ENCODE assay signal across 11 cellular contexts in the genomic region with DNA sequence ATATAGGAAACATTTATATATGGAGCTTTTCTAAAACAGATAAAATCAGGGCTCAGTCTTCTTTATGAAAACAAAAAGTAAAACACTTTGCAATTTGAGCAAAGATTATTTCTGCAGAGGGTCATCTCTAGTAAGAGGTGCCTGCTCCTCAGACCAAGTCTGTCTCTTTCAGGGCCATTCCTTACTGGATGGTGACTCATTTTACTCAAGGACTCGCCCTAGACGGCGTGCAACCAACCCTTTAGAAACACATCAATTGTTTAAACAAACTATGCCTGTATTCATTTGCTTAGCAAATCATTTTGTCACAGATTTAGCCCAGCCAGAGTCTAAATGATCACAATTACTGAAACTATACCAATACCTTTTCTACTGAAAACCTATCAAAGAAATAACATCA.
DNase-seq lines count a peak whose midpoint lies in the region; ATAC-seq and TF ChIP-seq lines count a peak whose summit lies in the region.
"Had no signal": no experiment of that assay in that cellular context is flagged by ENCODE, and none has a peak within 500 bp of the region (broad histone marks: within the 10 kb centered on the region; RNA-seq: fewer than 3 reads in every experiment).

No MANE protein-coding gene starts in this region.

- 37 to 58% (median 43%) methylated on average over 3 of the region's 3 CpGs for WGBS in adrenal gland, 4 donors
- 93 to 97% methylated on average over 3 of the region's 3 CpGs for WGBS in endodermal cell (ENCODE audit: insufficient coverage in 1 of 2, insufficient read length in 1 of 2), 2 experiments

- no peak overlapping the region for H3K9ac ChIP-seq in endodermal cell (ENCODE audit: extremely low read depth, low read length, poor library complexity, severe bottlenecking)

- H3K27ac Mint-ChIP-seq in CD4-positive, alpha-beta memory T cell = peak overlapping the region; percentile 83 to 97 (median 94)
- H3K27ac Mint-ChIP-seq in endodermal cell = no peak overlapping the region
- H3K27ac Mint-ChIP-seq in stimulated activated memory B cell treated with anti-CD40 and anti-IgM and Interleukin-4, amounts not matched to agents 10 μg/mL and 1 μg/mL and 100 μg/mL, for 72 hours = no peak overlapping the region

- H3K36me3 ChIP-seq in CD4-positive, alpha-beta memory T cell (ENCODE audit: insufficient read depth, low read length) = no peaks in the 10 kb centered on the region
- H3K36me3 ChIP-seq in adrenal gland (replicated peaks in 1 of 2) (no peaks in the 10 kb centered on the region), kidney epithelial cell (ENCODE audit: control insufficient read depth, insufficient read depth, low read length) (no peaks in the 10 kb centered on the region), endodermal cell (ENCODE audit: control insufficient read depth, insufficient read depth, low read length) (no peaks in the 10 kb centered on the region)
- H3K36me3 ChIP-seq: right atrium auricular region had no signal

- peaks cover 59% of the 10 kb centered on the region for H3K4me1 ChIP-seq in CD4-positive, alpha-beta memory T cell (ENCODE audit: insufficient read depth, low read length)
- H3K4me1 ChIP-seq in adrenal gland (replicated peaks in 1 of 2) (peaks cover 3 to 35% of the 10 kb centered on the region in 2 donors), endodermal cell (ENCODE audit: control insufficient read depth, insufficient read depth, low read length) (no peaks in the 10 kb centered on the region)

- H3K27me3 ChIP-seq in CD4-positive, alpha-beta memory T cell (ENCODE audit: insufficient read depth, low read length) = no peaks in the 10 kb centered on the region
- no peaks in the 10 kb centered on the region for H3K27me3 ChIP-seq in adrenal gland
- H3K27me3 ChIP-seq in kidney epithelial cell (ENCODE audit: control insufficient read depth, insufficient read depth, low read length) = peaks cover 5% of the 10 kb centered on the region
- H3K27me3 ChIP-seq in endodermal cell (ENCODE audit: control insufficient read depth, insufficient read depth, low read length, poor library complexity, severe bottlenecking) = no peaks in the 10 kb centered on the region
- H3K27me3 ChIP-seq: right atrium auricular region had no signal

- H3K9me3 Mint-ChIP-seq in CD4-positive, alpha-beta memory T cell = peaks cover 0 to 2% (median 0%) of the 10 kb centered on the region in 8 donors
- H3K9me3 Mint-ChIP-seq in endodermal cell = no peaks in the 10 kb centered on the region
- no peaks in the 10 kb centered on the region for H3K9me3 Mint-ChIP-seq in stimulated activated memory B cell treated with anti-CD40 and anti-IgM and Interleukin-4, amounts not matched to agents 10 μg/mL and 1 μg/mL and 100 μg/mL, for 72 hours

- H3K9me3 ChIP-seq in CD4-positive, alpha-beta memory T cell (ENCODE audit: control insufficient read depth in 1 of 2, low read length in 2 of 2) = no peaks in the 10 kb centered on the region
- no peaks in the 10 kb centered on the region for H3K9me3 ChIP-seq in adrenal gland (replicated peaks in 1 of 3)
- no peaks in the 10 kb centered on the region for H3K9me3 ChIP-seq in endodermal cell (ENCODE audit: control insufficient read depth, low read length)
- H3K9me3 ChIP-seq: right atrium auricular region had no signal

- no peak for TF ChIP-seq CTCF in adrenal gland (IDR thresholded peaks at IDR 0.05)
- TF ChIP-seq CTCF in kidney epithelial cell (IDR thresholded peaks at IDR 0.05; ENCODE audit: insufficient read depth, low read length, poor library complexity, severe bottlenecking) = no peak
- no peak for TF ChIP-seq CTCF in endodermal cell (conservative IDR thresholded peaks at IDR 0.05)

- TF ChIP-seq POLR2A in adrenal gland (IDR thresholded peaks at IDR 0.05) = peak in 1 of 2 donors; percentile 43

- peak overlapping the region; percentile 72 for H3K27ac ChIP-seq in CD4-positive, alpha-beta memory T cell (ENCODE audit: low read depth, low read length)
- H3K27ac ChIP-seq in adrenal gland (peak overlapping the region; percentile 48 to 83 (median 76)), endodermal cell (ENCODE audit: low read depth, low read length) (no peak overlapping the region)
- H3K27ac ChIP-seq: right atrium auricular region had no signal

- H3K36me3 Mint-ChIP-seq in CD4-positive, alpha-beta memory T cell = peaks cover 3 to 5% of the 10 kb centered on the region in 2 donors
- H3K36me3 Mint-ChIP-seq in endodermal cell (ENCODE audit: low read depth) = no peaks in the 10 kb centered on the region
- no peaks in the 10 kb centered on the region for H3K36me3 Mint-ChIP-seq in stimulated activated memory B cell treated with anti-CD40 and anti-IgM and Interleukin-4, amounts not matched to agents 10 μg/mL and 1 μg/mL and 100 μg/mL, for 72 hours

- ATAC-seq in GM18511 (IDR thresholded peaks at IDR 0.05; ENCODE audit: unreplicated experiment) = peak; percentile 52
- no peak for ATAC-seq in stimulated activated memory B cell treated with anti-CD40 and anti-IgM and Interleukin-4, amounts not matched to agents 10 μg/mL and 1 μg/mL and 100 μg/mL, for 72 hours
- ATAC-seq: K562 had no signal

- H3K27me3 Mint-ChIP-seq in CD4-positive, alpha-beta memory T cell = no peaks in the 10 kb centered on the region
- no peaks in the 10 kb centered on the region for H3K27me3 Mint-ChIP-seq in endodermal cell (ENCODE audit: insufficient read depth)
- H3K27me3 Mint-ChIP-seq in stimulated activated memory B cell treated with anti-CD40 and anti-IgM and Interleukin-4, amounts not matched to agents 10 μg/mL and 1 μg/mL and 100 μg/mL, for 72 hours = peaks cover 31% of the 10 kb centered on the region

- peak overlapping the region; percentile 2 to 26 for H3K4me3 ChIP-seq in CD4-positive, alpha-beta memory T cell (ENCODE audit: low read length in 2 of 2)
- peak overlapping the region in 1 of 4 donors; percentile 11 for H3K4me3 ChIP-seq in adrenal gland
- no peak overlapping the region for H3K4me3 ChIP-seq in kidney epithelial cell (ENCODE audit: low read depth, low read length)
- no peak overlapping the region for H3K4me3 ChIP-seq in endodermal cell (ENCODE audit: low read length)
- H3K4me3 ChIP-seq: K562, right atrium auricular region had no signal

- H3K4me3 Mint-ChIP-seq in CD4-positive, alpha-beta memory T cell = peak overlapping the region; percentile 23 to 88 (median 76)
- H3K4me3 Mint-ChIP-seq in endodermal cell = no peak overlapping the region
- no peak overlapping the region for H3K4me3 Mint-ChIP-seq in stimulated activated memory B cell treated with anti-CD40 and anti-IgM and Interleukin-4, amounts not matched to agents 10 μg/mL and 1 μg/mL and 100 μg/mL, for 72 hours

- peaks cover 51 to 66% (median 53%) of the 10 kb centered on the region in 4 donors for H3K4me1 Mint-ChIP-seq in CD4-positive, alpha-beta memory T cell
- H3K4me1 Mint-ChIP-seq in endodermal cell = peaks cover 3% of the 10 kb centered on the region
- H3K4me1 Mint-ChIP-seq in stimulated activated memory B cell treated with anti-CD40 and anti-IgM and Interleukin-4, amounts not matched to agents 10 μg/mL and 1 μg/mL and 100 μg/mL, for 72 hours = peaks cover 27% of the 10 kb centered on the region

- DNase-seq in CD4-positive, alpha-beta memory T cell = no peak
- peak; percentile 46 to 82 (median 66) for DNase-seq in adrenal gland
- DNase-seq in kidney epithelial cell (ENCODE audit: low read depth) = peak; percentile 18
- no peak for DNase-seq in NCI-H226
- no peak for DNase-seq in endodermal cell
- no peak for DNase-seq in NCI-H1417 (lab: John Stamatoyannopoulos, UW)
- DNase-seq: NCI-H82 had no signal

- CTCF ChIA-PET in CD4-positive, alpha-beta memory T cell (lab: Charles Lee; ENCODE audit: partially characterized antibody) = interaction anchor here (0.9 to 6.6 kb wide), 17 partner anchors 9 to 195 kb away, joined by 3 to 50 read pairs (median 5); no protein-coding TSS in a partner anchor

- intact Hi-C loops in CD4-positive, alpha-beta memory T cell (cut with micrococcal nuclease) = loop anchor here (1.0 to 10.0 kb wide), 5 partner anchors 9 to 134 kb away; no protein-coding TSS in a partner anchor
- intact Hi-C loops in adrenal gland (cut with DNase I) = no loop called here

- POLR2A ChIA-PET in CD4-positive, alpha-beta memory T cell (lab: Charles Lee; ENCODE audit: partially characterized antibody) = interaction anchor here (0.7 to 9.4 kb wide), 24 partner anchors 9 to 151 kb away, joined by 3 to 181 read pairs (median 9); no protein-coding TSS in a partner anchor

Comparison
In these comparisons a context has a peak if more than half of its experiments do, and no peak if none do; other contexts are left out.
1. DNase-seq: peak in adrenal gland (7 of 7) and kidney epithelial cell (single experiment); none in CD4-positive, alpha-beta memory T cell (0 of 5), NCI-H226 (single experiment), endodermal cell (single experiment) and NCI-H1417 (0 of 3).
2. H3K4me3 ChIP-seq: peak in CD4-positive, alpha-beta memory T cell (2 of 2); none in kidney epithelial cell (single experiment) and endodermal cell (single experiment).
3. H3K27ac Mint-ChIP-seq: peak in CD4-positive, alpha-beta memory T cell (7 of 7); none in endodermal cell (single experiment) and stimulated activated memory B cell treated with anti-CD40 and anti-IgM and Interleukin-4, amounts not matched to agents 10 μg/mL and 1 μg/mL and 100 μg/mL, for 72 hours (single experiment).
4. H3K4me3 Mint-ChIP-seq: peak in CD4-positive, alpha-beta memory T cell (8 of 8); none in endodermal cell (single experiment) and stimulated activated memory B cell treated with anti-CD40 and anti-IgM and Interleukin-4, amounts not matched to agents 10 μg/mL and 1 μg/mL and 100 μg/mL, for 72 hours (single experiment).